Comparison of ENCODE assay signal across 23 cellular contexts in the genomic region with DNA sequence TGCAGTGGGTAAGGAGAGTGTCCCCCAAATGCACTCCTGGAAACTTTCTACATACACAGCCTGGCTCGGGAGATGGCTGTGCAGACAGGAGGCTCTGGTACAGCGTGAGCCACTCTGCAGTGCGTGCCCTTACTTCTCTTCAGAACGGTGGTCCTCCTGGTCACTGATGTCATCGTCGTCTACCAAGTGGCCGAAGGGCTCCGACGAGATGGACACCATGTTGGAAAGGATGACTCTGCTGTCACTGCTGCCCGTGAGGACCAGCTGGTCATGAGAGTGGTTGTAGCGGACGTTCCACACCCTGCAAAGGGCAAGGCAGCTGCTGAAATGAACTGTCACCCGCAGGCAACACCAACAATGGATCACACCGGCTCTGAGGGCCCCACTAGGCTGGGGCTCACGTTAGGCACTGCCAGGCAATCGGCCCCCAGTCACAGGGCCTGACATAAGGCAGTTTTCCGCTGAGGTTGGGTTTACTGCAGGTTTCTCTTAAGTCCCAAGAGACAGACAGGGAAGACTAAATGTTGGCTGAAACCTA.
DNase-seq lines count a peak whose midpoint lies in the region; FAIRE-seq and TF ChIP-seq lines count a peak whose summit lies in the region.
"Had no signal": no experiment of that assay in that cellular context is flagged by ENCODE, and none has a peak within 500 bp of the region (broad histone marks: within the 10 kb centered on the region; RNA-seq: fewer than 3 reads in every experiment).

No MANE protein-coding gene starts in this region.

- TF ChIP-seq POLR2A in spleen (IDR thresholded peaks at IDR 0.05): no peak

- peak overlapping the region; percentile 45 for H3K4me2 ChIP-seq in BLaER1
- H3K4me2 ChIP-seq: A549 had no signal

- no peak overlapping the region for H3K27ac ChIP-seq in BLaER1
- no peak overlapping the region for H3K27ac ChIP-seq in spleen
- H3K27ac ChIP-seq: A549, C4-2B, GM23248 had no signal

- H4K20me1 ChIP-seq in BLaER1: no peaks in the 10 kb centered on the region

- no peaks in the 10 kb centered on the region for H3K27me3 ChIP-seq in BLaER1
- no peaks in the 10 kb centered on the region for H3K27me3 ChIP-seq in bronchial epithelial cell (ENCODE audit: control insufficient read depth, insufficient read depth, low read length)
- H3K27me3 ChIP-seq in spleen (replicated peaks in 1 of 7): no peaks in the 10 kb centered on the region
- H3K27me3 ChIP-seq: BE2C had no signal

- no peak for TF ChIP-seq CTCF in bronchial epithelial cell (IDR thresholded peaks at IDR 0.05; ENCODE audit: insufficient read depth, low read length, severe bottlenecking)
- no peak for TF ChIP-seq CTCF in spleen (IDR thresholded peaks at IDR 0.05 in 8 of 11, conservative IDR thresholded peaks at IDR 0.05 in 3 of 11)

- H3K4me1 ChIP-seq in BLaER1 (peaks cover 69% of the 10 kb centered on the region), spleen (peaks cover 0 to 12% (median 2%) of the 10 kb centered on the region in 6 donors)
- H3K4me1 ChIP-seq: A549, Caco-2 had no signal

- H3K4me3 ChIP-seq in BLaER1 (no peak overlapping the region), bronchial epithelial cell (ENCODE audit: low read depth, low read length) (no peak overlapping the region), spleen (no peak overlapping the region)
- H3K4me3 ChIP-seq: A549, GM12878, GM23248 had no signal

- H3K36me3 ChIP-seq in BLaER1 (peaks cover 64% of the 10 kb centered on the region), bronchial epithelial cell (ENCODE audit: control insufficient read depth, insufficient read depth, low read length) (peaks cover 9% of the 10 kb centered on the region), spleen (peaks cover 0 to 91% (median 48%) of the 10 kb centered on the region in 6 donors)

- H3K9ac ChIP-seq in BLaER1: no peak overlapping the region
- H3K9ac ChIP-seq: GM23248 had no signal

- FAIRE-seq in bronchial epithelial cell (lab: Jason Lieb, UNC): peak; percentile 58
- FAIRE-seq: A549, GM12878, GM19239, H1 had no signal

- WGBS in spleen, 5 donors: 93 to 98% (median 97%) methylated on average over 17 of the region's 17 CpGs

- intact Hi-C loops in spleen (cut with DNase I; ENCODE audit: low total_unique reads): loop anchor here (10.0 kb wide), 1 partner anchor 112 kb away; no protein-coding TSS in a partner anchor

- DNase-seq in bronchial epithelial cell (ENCODE audit: low read depth) (no peak), spleen (peak; percentile 54), H4 (ENCODE audit: low spot score) (no peak), DMS114 treated with DMSO at 0.1 percent for 48 hours (lab: John Stamatoyannopoulos, UW; ENCODE audit: unreplicated experiment) (no peak)
- DNase-seq in stimulated activated CD4-positive, alpha-beta T cell treated with anti-CD3 and anti-CD28 coated beads, Interleukin-4, amount 100 ng/mL, for 4 hours: no peak
- DNase-seq: 8988T; ACHN; AML-193; BE2C; Caco-2; CD4-positive, CD25-positive, alpha-beta regulatory T cell; CD8-positive, alpha-beta T cell; DMS79; EL; GDM1; GM23248; H9 had no signal

- H3K9me3 ChIP-seq in BLaER1 (no peaks in the 10 kb centered on the region), spleen (no peaks in the 10 kb centered on the region)
- H3K9me3 ChIP-seq: A549, BE2C, Caco-2 had no signal
